1 cellular context compared by ENCODE assay signal in the genomic region with DNA sequence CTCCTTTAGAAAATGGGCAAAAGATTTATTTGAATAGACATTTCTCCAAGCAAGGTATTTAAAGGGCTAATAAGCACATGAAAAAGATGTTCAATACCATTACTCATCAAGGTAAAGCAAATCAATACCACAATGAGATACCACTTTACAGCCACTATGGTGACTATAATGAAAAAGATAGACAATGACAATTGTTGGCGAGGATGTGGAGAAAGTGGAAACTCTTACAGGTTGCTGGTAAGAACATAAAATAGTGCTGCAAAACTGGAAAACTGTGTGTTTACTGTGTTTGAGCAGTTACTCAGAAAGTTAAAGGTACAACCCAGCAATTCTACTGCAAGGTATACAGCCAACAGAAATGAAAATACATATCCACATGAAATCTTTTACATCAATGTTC.
TF ChIP-seq lines count a peak whose summit lies in the region.

No MANE protein-coding gene starts in this region.

TF ChIP-seq in GM12878, 131 proteins besides CTCF, POLR2A, EP300 and RAD21:
- TF ChIP-seq, protein P1, sequence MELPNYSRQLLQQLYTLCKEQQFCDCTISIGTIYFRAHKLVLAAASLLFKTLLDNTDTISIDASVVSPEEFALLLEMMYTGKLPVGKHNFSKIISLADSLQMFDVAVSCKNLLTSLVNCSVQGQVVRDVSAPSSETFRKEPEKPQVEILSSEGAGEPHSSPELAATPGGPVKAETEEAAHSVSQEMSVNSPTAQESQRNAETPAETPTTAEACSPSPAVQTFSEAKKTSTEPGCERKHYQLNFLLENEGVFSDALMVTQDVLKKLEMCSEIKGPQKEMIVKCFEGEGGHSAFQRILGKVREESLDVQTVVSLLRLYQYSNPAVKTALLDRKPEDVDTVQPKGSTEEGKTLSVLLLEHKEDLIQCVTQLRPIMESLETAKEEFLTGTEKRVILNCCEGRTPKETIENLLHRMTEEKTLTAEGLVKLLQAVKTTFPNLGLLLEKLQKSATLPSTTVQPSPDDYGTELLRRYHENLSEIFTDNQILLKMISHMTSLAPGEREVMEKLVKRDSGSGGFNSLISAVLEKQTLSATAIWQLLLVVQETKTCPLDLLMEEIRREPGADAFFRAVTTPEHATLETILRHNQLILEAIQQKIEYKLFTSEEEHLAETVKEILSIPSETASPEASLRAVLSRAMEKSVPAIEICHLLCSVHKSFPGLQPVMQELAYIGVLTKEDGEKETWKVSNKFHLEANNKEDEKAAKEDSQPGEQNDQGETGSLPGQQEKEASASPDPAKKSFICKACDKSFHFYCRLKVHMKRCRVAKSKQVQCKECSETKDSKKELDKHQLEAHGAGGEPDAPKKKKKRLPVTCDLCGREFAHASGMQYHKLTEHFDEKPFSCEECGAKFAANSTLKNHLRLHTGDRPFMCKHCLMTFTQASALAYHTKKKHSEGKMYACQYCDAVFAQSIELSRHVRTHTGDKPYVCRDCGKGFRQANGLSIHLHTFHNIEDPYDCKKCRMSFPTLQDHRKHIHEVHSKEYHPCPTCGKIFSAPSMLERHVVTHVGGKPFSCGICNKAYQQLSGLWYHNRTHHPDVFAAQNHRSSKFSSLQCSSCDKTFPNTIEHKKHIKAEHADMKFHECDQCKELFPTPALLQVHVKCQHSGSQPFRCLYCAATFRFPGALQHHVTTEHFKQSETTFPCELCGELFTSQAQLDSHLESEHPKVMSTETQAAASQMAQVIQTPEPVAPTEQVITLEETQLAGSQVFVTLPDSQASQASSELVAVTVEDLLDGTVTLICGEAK (IDR thresholded peaks at IDR 0.05; ENCODE audit: borderline replicate concordance), result no peak
- TF ChIP-seq ETV6 (conservative IDR thresholded peaks at IDR 0.05 in 1 of 2, IDR thresholded peaks at IDR 0.05 in 1 of 2; ENCODE audit: borderline replicate concordance in 1 of 2, low read depth in 1 of 2) (no peak), POLR2AphosphoS5 (IDR thresholded peaks at IDR 0.05; ENCODE audit: low read length) (no peak), STAT1 (conservative IDR thresholded peaks at IDR 0.05) (no peak), TCF7 (IDR thresholded peaks at IDR 0.05; ENCODE audit: borderline replicate concordance) (no peak), TBL1XR1 (IDR thresholded peaks at IDR 0.05; ENCODE audit: low read depth, low read length) (no peak), BCL11A (IDR thresholded peaks at IDR 0.05; ENCODE audit: low read depth, low read length) (no peak), ZZZ3 (IDR thresholded peaks at IDR 0.05; ENCODE audit: control insufficient read depth, insufficient read length, low read depth) (no peak), ESRRA (IDR thresholded peaks at IDR 0.05; ENCODE audit: low read length) (no peak), FOXK2 (IDR thresholded peaks at IDR 0.05) (no peak)
TF ChIP-seq in GM12878: peak in this region for 0.
